24 cellular contexts compared by ENCODE assay signal in genomic region chr7:12119638-12120303, GRCh38.
DNase-seq lines count a peak whose midpoint lies in the region; ATAC-seq and TF ChIP-seq lines count a peak whose summit lies in the region.
"Had no signal": no experiment of that assay in that cellular context is flagged by ENCODE, and none has a peak within 500 bp of the region (broad histone marks: within the 10 kb centered on the region; RNA-seq: fewer than 3 reads in every experiment).

No MANE protein-coding gene starts in this region.

- H3K4me3 Mint-ChIP-seq in type B pancreatic cell: peak overlapping the region; percentile 18
- H3K4me3 Mint-ChIP-seq: activated CD8-positive, alpha-beta T cell treated with anti-CD3 and anti-CD28 coated beads, Interleukin-2, amount 10 ng/mL, durations not matched to agents 7 days and 5 days; effector memory CD8-positive, alpha-beta T cell had no signal

- no peak overlapping the region for H3K27ac ChIP-seq in SJCRH30
- H3K27ac ChIP-seq: adrenal gland, BLaER1, esophagus squamous epithelium, pancreas, stomach had no signal

- TF ChIP-seq CTCF in type B pancreatic cell (conservative IDR thresholded peaks at IDR 0.05): no peak

- no peak overlapping the region for H3K27ac Mint-ChIP-seq in type B pancreatic cell
- H3K27ac Mint-ChIP-seq: activated CD8-positive, alpha-beta T cell treated with anti-CD3 and anti-CD28 coated beads, Interleukin-2, amount 10 ng/mL, durations not matched to agents 7 days and 5 days; effector memory CD8-positive, alpha-beta T cell had no signal

- peaks cover 13% of the 10 kb centered on the region for H3K4me1 Mint-ChIP-seq in type B pancreatic cell (ENCODE audit: unreplicated experiment)

- no peaks in the 10 kb centered on the region for H3K36me3 Mint-ChIP-seq in type B pancreatic cell

- no peaks in the 10 kb centered on the region for H3K36me3 ChIP-seq in SJCRH30
- H3K36me3 ChIP-seq: adrenal gland, BLaER1, esophagus squamous epithelium, pancreas, stomach had no signal

- no peaks in the 10 kb centered on the region for H3K9me3 ChIP-seq in SJCRH30 (replicated peaks)
- H3K9me3 ChIP-seq: A549, adrenal gland, BLaER1, esophagus squamous epithelium, pancreas had no signal

- no peak for ATAC-seq in HG02870 (IDR thresholded peaks at IDR 0.05; ENCODE audit: unreplicated experiment)
- ATAC-seq: A549; activated CD8-positive, alpha-beta T cell treated with anti-CD3 and anti-CD28 coated beads, Interleukin-2, amount 10 ng/mL, durations not matched to agents 7 days and 5 days; effector memory CD8-positive, alpha-beta T cell; pancreas; sciatic nerve had no signal

- H3K9me3 Mint-ChIP-seq in type B pancreatic cell: no peaks in the 10 kb centered on the region
- H3K9me3 Mint-ChIP-seq: effector memory CD8-positive, alpha-beta T cell had no signal

- no peaks in the 10 kb centered on the region for H3K27me3 Mint-ChIP-seq in type B pancreatic cell

- H3K4me1 ChIP-seq in SJCRH30: peaks cover 9% of the 10 kb centered on the region
- H3K4me1 ChIP-seq: A549, BLaER1, esophagus squamous epithelium, pancreas, stomach had no signal

- no peaks in the 10 kb centered on the region for H3K27me3 ChIP-seq in SJCRH30
- H3K27me3 ChIP-seq: BLaER1, esophagus squamous epithelium, pancreas, stomach had no signal

- no peak overlapping the region for H3K4me3 ChIP-seq in SJCRH30
- H3K4me3 ChIP-seq: A549, adrenal gland, BLaER1, esophagus squamous epithelium, lung, pancreas, stomach had no signal

- DNase-seq in NCI-H2171 treated with DMSO at 0.1 percent for 48 hours (lab: John Stamatoyannopoulos, UW): peak; percentile 7
- DNase-seq in NCI-H2171 (lab: John Stamatoyannopoulos, UW): no peak
- DNase-seq in SK-N-DZ (ENCODE audit: low spot score): peak; percentile 43
- DNase-seq in medulla oblongata (ENCODE audit: extremely low spot score): peak; percentile 52
- no peak for DNase-seq in type B pancreatic cell (ENCODE audit: extremely low spot score, unreplicated experiment)
- no peak for DNase-seq in SJCRH30
- DNase-seq in RKO (ENCODE audit: low spot score): no peak
- DNase-seq: activated CD4-positive, alpha-beta T cell treated with anti-CD3 and anti-CD28 coated beads for 1 hour; activated CD8-positive, alpha-beta T cell treated with anti-CD3 and anti-CD28 coated beads, Interleukin-2, amount 10 ng/mL, durations not matched to agents 7 days and 5 days; activated gamma-delta T cell; adrenal gland; effector memory CD8-positive, alpha-beta T cell; esophagus squamous epithelium; KBM-7; NCI-H1694 treated with DMSO at 0.1 percent for 48 hours; pancreas; stimulated activated CD4-positive, alpha-beta T cell treated with anti-CD3 and anti-CD28 coated beads, Interleukin-15, amount 100 ng/mL, for 24 hours; stomach; trophoblast cell had no signal

Comparison
In these comparisons a context has a peak if more than half of its experiments do, and no peak if none do; other contexts are left out.
1. DNase-seq: peak in NCI-H2171 treated with DMSO at 0.1 percent for 48 hours (single experiment), SK-N-DZ (single experiment) and medulla oblongata (single experiment); none in NCI-H2171 (single experiment), type B pancreatic cell (single experiment), SJCRH30 (0 of 2) and RKO (single experiment).